In the genomic region with DNA sequence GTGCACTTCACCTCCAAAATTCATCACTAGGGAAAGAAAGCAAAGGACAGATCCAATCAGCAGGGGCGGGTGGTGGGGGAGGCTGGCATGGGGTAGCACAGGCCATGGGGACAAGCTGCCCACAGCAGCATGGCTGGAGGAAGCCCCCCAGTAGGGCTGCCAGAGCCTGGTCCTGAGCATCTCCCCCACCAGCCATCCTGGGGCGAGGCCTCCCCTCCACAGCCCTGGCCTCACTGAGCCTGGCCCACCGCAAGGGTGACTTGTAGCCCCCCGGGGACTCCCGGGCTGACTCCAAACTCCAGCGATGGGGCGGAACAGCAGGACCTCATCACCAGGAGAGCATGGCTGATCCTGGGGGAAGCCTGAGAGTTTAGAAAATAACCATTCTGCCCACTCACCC, we compare ENCODE assay signal across 38 cellular contexts.
"Had no signal": no experiment of that assay in that cellular context is flagged by ENCODE, and none has a peak within 500 bp of the region (broad histone marks: within the 10 kb centered on the region; RNA-seq: fewer than 3 reads in every experiment).

No MANE protein-coding gene starts in this region.

- DNase-seq: activated B cell treated with CpG ODN at 0.5 μM for 24 hours; activated CD4-positive, alpha-beta memory T cell treated with anti-CD3 and anti-CD28 coated beads for 36 hours; activated CD4-positive, alpha-beta T cell treated with anti-CD3 and anti-CD28 coated beads for 4 hours; activated CD4-positive, alpha-beta T cell treated with anti-CD3 and anti-CD28 coated beads, Interleukin-2, amount 10 ng/mL, durations not matched to agents 24 days and 14 days; activated CD4-positive, alpha-beta T cell treated with anti-CD3 and anti-CD28 coated beads, Interleukin-2, amount 50 U/mL, for 1 hour; activated CD4-positive, alpha-beta T cell treated with anti-CD3 and anti-CD28 coated beads, Interleukin-2, amount 50 U/mL, for 4 hours; activated CD4-positive, CD25-positive, alpha-beta regulatory T cell treated with anti-CD3 and anti-CD28 coated beads, Interleukin-2, amount 50 U/mL, for 72 hours; activated CD8-positive, alpha-beta memory T cell treated with anti-CD3 and anti-CD28 coated beads, Interleukin-2, amount 50 U/mL, for 4 hours; activated CD8-positive, alpha-beta T cell treated with anti-CD3 and anti-CD28 coated beads for 36 hours; activated effector memory CD4-positive, alpha-beta T cell treated with Interleukin-2 at 50 U/mL for 16 hours; activated gamma-delta T cell; activated naive CD4-positive, alpha-beta T cell treated with anti-CD3 and anti-CD28 coated beads, Interleukin-2, amount 10 ng/mL, durations not matched to agents 7 days and 5 days; activated naive CD4-positive, alpha-beta T cell treated with Interleukin-2 at 50 U/mL for 16 hours; activated naive CD8-positive, alpha-beta T cell treated with anti-CD3 and anti-CD28 coated beads, Interleukin-2, amount 10 ng/mL, durations not matched to agents 7 days and 5 days; activated naive CD8-positive, alpha-beta T cell treated with anti-CD3 and anti-CD28 coated beads, Interleukin-2, amount 50 U/mL, for 24 hours; activated T-cell treated with anti-CD3 and anti-CD28 coated beads for 4 hours; activated T-cell treated with anti-CD3 and anti-CD28 coated beads, Interleukin-2, amount 50 U/mL, for 1 hour; activated T-cell treated with anti-CD3 and anti-CD28 coated beads, Interleukin-2, amount 50 U/mL, for 4 hours; activated T-cell treated with anti-CD3 and anti-CD28 coated beads, Interleukin-2, amount 50 U/mL, for 72 hours; amygdala; anterior cingulate cortex; central memory CD4-positive, alpha-beta T cell; SW 1271; T-helper 1 cell; T-helper 2 cell; T-helper 9 cell had no signal

- FAIRE-seq: bronchial epithelial cell, TTC549 had no signal

- H3K4me1 Mint-ChIP-seq: activated B cell treated with CpG ODN at 0.5 μM for 24 hours; activated CD4-positive, alpha-beta T cell treated with anti-CD3 and anti-CD28 coated beads, Interleukin-2, amount 10 ng/mL, durations not matched to agents 24 days and 14 days; activated naive CD4-positive, alpha-beta T cell treated with anti-CD3 and anti-CD28 coated beads, Interleukin-2, amount 10 ng/mL, durations not matched to agents 7 days and 5 days; activated naive CD4-positive, alpha-beta T cell treated with anti-CD3 and anti-CD28 coated beads, Interleukin-2, amount 50 U/mL, for 24 hours; activated naive CD8-positive, alpha-beta T cell treated with anti-CD3 and anti-CD28 coated beads, Interleukin-2, amount 10 ng/mL, durations not matched to agents 7 days and 5 days; activated naive CD8-positive, alpha-beta T cell treated with anti-CD3 and anti-CD28 coated beads, Interleukin-2, amount 50 U/mL, for 24 hours; activated T-helper 17 cell treated with anti-CD3 and anti-CD28 coated beads, Interleukin-2, amount 50 U/mL, for 72 hours had no signal

- H3K4me1 ChIP-seq: ascending aorta had no signal

- H3K27me3 ChIP-seq: ascending aorta, cardiac muscle cell had no signal

- H3K27me3 Mint-ChIP-seq: activated B cell treated with CpG ODN at 0.5 μM for 24 hours; activated CD4-positive, alpha-beta memory T cell treated with anti-CD3 and anti-CD28 coated beads for 36 hours; activated CD4-positive, alpha-beta T cell treated with anti-CD3 and anti-CD28 coated beads, Interleukin-2, amount 10 ng/mL, durations not matched to agents 24 days and 14 days; activated CD8-positive, alpha-beta T cell treated with anti-CD3 and anti-CD28 coated beads for 36 hours; activated naive CD4-positive, alpha-beta T cell treated with anti-CD3 and anti-CD28 coated beads, Interleukin-2, amount 10 ng/mL, durations not matched to agents 7 days and 5 days; activated naive CD4-positive, alpha-beta T cell treated with anti-CD3 and anti-CD28 coated beads, Interleukin-2, amount 50 U/mL, for 24 hours; activated naive CD8-positive, alpha-beta T cell treated with anti-CD3 and anti-CD28 coated beads, Interleukin-2, amount 50 U/mL, for 24 hours had no signal

- H3K9me3 Mint-ChIP-seq: activated B cell treated with CpG ODN at 0.5 μM for 24 hours; activated CD4-positive, alpha-beta memory T cell treated with anti-CD3 and anti-CD28 coated beads for 36 hours; activated CD4-positive, alpha-beta T cell treated with anti-CD3 and anti-CD28 coated beads, Interleukin-2, amount 10 ng/mL, durations not matched to agents 24 days and 14 days; activated CD8-positive, alpha-beta T cell treated with anti-CD3 and anti-CD28 coated beads for 36 hours; activated naive CD4-positive, alpha-beta T cell treated with anti-CD3 and anti-CD28 coated beads, Interleukin-2, amount 10 ng/mL, durations not matched to agents 7 days and 5 days; activated naive CD4-positive, alpha-beta T cell treated with anti-CD3 and anti-CD28 coated beads, Interleukin-2, amount 50 U/mL, for 24 hours; activated naive CD8-positive, alpha-beta T cell treated with anti-CD3 and anti-CD28 coated beads, Interleukin-2, amount 10 ng/mL, durations not matched to agents 7 days and 5 days; activated naive CD8-positive, alpha-beta T cell treated with anti-CD3 and anti-CD28 coated beads, Interleukin-2, amount 50 U/mL, for 24 hours; activated T-cell treated with anti-CD3 and anti-CD28 coated beads, Interleukin-2, amount 50 U/mL, for 4 hours; activated T-helper 1 cell treated with anti-CD3 and anti-CD28 coated beads, Interleukin-12 subunit alpha, Interleukin-12 subunit beta, Interleukin-2, Interleukin-4 antibody, amounts not matched to agents 30 ng/mL and 10 ng/mL and 1 ng/mL, durations not matched to agents 14 hours and 24 hours and 36 hours; activated T-helper 17 cell treated with anti-CD3 and anti-CD28 coated beads, Interleukin-2, amount 50 U/mL, for 72 hours; T-helper 1 cell treated with Interleukin-12 subunit alpha and Interleukin-12 subunit beta and Interleukin-4 antibody, amounts not matched to agents 30 μg/mL and 1 μg/mL, for 36 hours; T-helper 2 cell treated with Interferon-gamma antibody and Interleukin-4, amounts not matched to agents 5 μg/mL and 100 μg/mL, for 36 hours had no signal

- H3K4me3 ChIP-seq: ascending aorta, cardiac muscle cell had no signal

- H3K36me3 ChIP-seq: ascending aorta, cardiac muscle cell had no signal

- H3K27ac Mint-ChIP-seq: activated B cell treated with CpG ODN at 0.5 μM for 24 hours; activated CD4-positive, alpha-beta memory T cell treated with anti-CD3 and anti-CD28 coated beads for 36 hours; activated CD4-positive, alpha-beta T cell treated with anti-CD3 and anti-CD28 coated beads, Interleukin-2, amount 10 ng/mL, durations not matched to agents 24 days and 14 days; activated CD8-positive, alpha-beta T cell treated with anti-CD3 and anti-CD28 coated beads for 36 hours; activated naive CD4-positive, alpha-beta T cell treated with anti-CD3 and anti-CD28 coated beads, Interleukin-2, amount 10 ng/mL, durations not matched to agents 7 days and 5 days; activated naive CD4-positive, alpha-beta T cell treated with anti-CD3 and anti-CD28 coated beads, Interleukin-2, amount 50 U/mL, for 24 hours; activated naive CD8-positive, alpha-beta T cell; activated naive CD8-positive, alpha-beta T cell treated with anti-CD3 and anti-CD28 coated beads, Interleukin-2, amount 10 ng/mL, durations not matched to agents 7 days and 5 days; activated naive CD8-positive, alpha-beta T cell treated with anti-CD3 and anti-CD28 coated beads, Interleukin-2, amount 50 U/mL, for 24 hours; activated T-cell treated with anti-CD3 and anti-CD28 coated beads, Interleukin-2, amount 50 U/mL, for 72 hours; activated T-helper 1 cell treated with anti-CD3 and anti-CD28 coated beads, Interleukin-12 subunit alpha, Interleukin-12 subunit beta, Interleukin-2, Interleukin-4 antibody, amounts not matched to agents 30 ng/mL and 10 ng/mL and 1 ng/mL, durations not matched to agents 14 hours and 24 hours and 36 hours; activated T-helper 17 cell treated with anti-CD3 and anti-CD28 coated beads, Interleukin-2, amount 50 U/mL, for 72 hours; T-helper 1 cell treated with Interleukin-12 subunit alpha and Interleukin-12 subunit beta and Interleukin-4 antibody, amounts not matched to agents 30 μg/mL and 1 μg/mL, for 36 hours; T-helper 2 cell treated with Interferon-gamma antibody and Interleukin-4, amounts not matched to agents 5 μg/mL and 100 μg/mL, for 36 hours had no signal

- H3K4me3 Mint-ChIP-seq: activated B cell treated with CpG ODN at 0.5 μM for 24 hours; activated CD4-positive, alpha-beta memory T cell treated with anti-CD3 and anti-CD28 coated beads for 36 hours; activated CD4-positive, alpha-beta T cell treated with anti-CD3 and anti-CD28 coated beads, Interleukin-2, amount 10 ng/mL, durations not matched to agents 24 days and 14 days; activated CD8-positive, alpha-beta T cell treated with anti-CD3 and anti-CD28 coated beads for 36 hours; activated naive CD4-positive, alpha-beta T cell treated with anti-CD3 and anti-CD28 coated beads, Interleukin-2, amount 10 ng/mL, durations not matched to agents 7 days and 5 days; activated naive CD4-positive, alpha-beta T cell treated with anti-CD3 and anti-CD28 coated beads, Interleukin-2, amount 50 U/mL, for 24 hours; activated naive CD8-positive, alpha-beta T cell; activated naive CD8-positive, alpha-beta T cell treated with anti-CD3 and anti-CD28 coated beads, Interleukin-2, amount 10 ng/mL, durations not matched to agents 7 days and 5 days; activated naive CD8-positive, alpha-beta T cell treated with anti-CD3 and anti-CD28 coated beads, Interleukin-2, amount 50 U/mL, for 24 hours; activated T-cell treated with anti-CD3 and anti-CD28 coated beads, Interleukin-2, amount 50 U/mL, for 4 hours; activated T-cell treated with anti-CD3 and anti-CD28 coated beads, Interleukin-2, amount 50 U/mL, for 72 hours; activated T-helper 1 cell treated with anti-CD3 and anti-CD28 coated beads, Interleukin-12 subunit alpha, Interleukin-12 subunit beta, Interleukin-2, Interleukin-4 antibody, amounts not matched to agents 30 ng/mL and 10 ng/mL and 1 ng/mL, durations not matched to agents 14 hours and 24 hours and 36 hours; activated T-helper 17 cell treated with anti-CD3 and anti-CD28 coated beads, Interleukin-2, amount 50 U/mL, for 72 hours; brain; T-helper 1 cell treated with Interleukin-12 subunit alpha and Interleukin-12 subunit beta and Interleukin-4 antibody, amounts not matched to agents 30 μg/mL and 1 μg/mL, for 36 hours; T-helper 2 cell treated with Interferon-gamma antibody and Interleukin-4, amounts not matched to agents 5 μg/mL and 100 μg/mL, for 36 hours had no signal

- H3K9me3 ChIP-seq: ascending aorta had no signal

- H3K27ac ChIP-seq: ascending aorta, cardiac muscle cell, VCaP had no signal

- H3K36me3 Mint-ChIP-seq: activated CD4-positive, alpha-beta memory T cell treated with anti-CD3 and anti-CD28 coated beads for 36 hours; activated naive CD4-positive, alpha-beta T cell treated with anti-CD3 and anti-CD28 coated beads, Interleukin-2, amount 10 ng/mL, durations not matched to agents 7 days and 5 days; activated naive CD4-positive, alpha-beta T cell treated with anti-CD3 and anti-CD28 coated beads, Interleukin-2, amount 50 U/mL, for 24 hours; activated naive CD8-positive, alpha-beta T cell; activated naive CD8-positive, alpha-beta T cell treated with anti-CD3 and anti-CD28 coated beads, Interleukin-2, amount 10 ng/mL, durations not matched to agents 7 days and 5 days; brain had no signal
